In the genomic region with DNA sequence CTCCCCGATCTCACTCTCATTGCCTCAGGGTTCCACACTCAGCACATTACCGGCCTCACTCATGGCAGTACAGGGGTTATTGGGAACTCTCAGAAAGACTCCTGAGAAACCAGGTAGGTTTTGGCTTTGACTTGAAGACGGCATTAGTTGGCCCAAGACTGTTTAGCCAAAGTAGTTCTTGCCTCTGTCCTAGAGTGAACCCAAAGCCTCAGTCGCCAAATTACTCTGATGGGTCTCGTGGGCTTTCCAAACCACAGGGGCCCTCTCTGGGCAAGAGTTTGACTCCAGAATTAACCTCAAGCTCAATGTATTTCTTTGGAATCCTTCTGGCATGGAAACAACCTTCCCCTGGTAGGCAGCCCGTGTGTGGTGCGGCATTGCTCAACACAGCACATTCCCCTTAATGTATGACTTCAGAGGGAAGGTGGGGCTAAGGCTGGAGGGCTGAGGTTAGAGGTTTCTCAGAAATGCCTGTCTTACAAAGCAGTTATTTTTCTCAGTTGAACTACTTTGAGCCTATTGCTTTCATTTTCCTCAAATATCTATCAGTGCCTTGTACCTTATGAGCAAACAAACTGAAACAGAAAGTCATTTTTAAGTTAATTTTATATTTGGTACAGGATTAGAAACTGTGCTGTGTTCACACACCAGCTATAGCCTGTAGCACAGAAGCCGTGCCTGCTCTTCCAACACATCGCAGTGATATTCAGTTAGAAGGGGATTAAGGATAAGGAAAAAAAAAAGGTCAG, we compare ENCODE assay signal across 9 cellular contexts.
A peak's percentile ranks its signal among the peaks of the same experiment; 100 is the strongest.
DNase-seq lines count a peak whose midpoint lies in the region; ATAC-seq lines count a peak whose summit lies in the region.
"Had no signal": no experiment of that assay in that cellular context is flagged by ENCODE, and none has a peak within 500 bp of the region (broad histone marks: within the 10 kb centered on the region; RNA-seq: fewer than 3 reads in every experiment).

No MANE protein-coding gene starts in this region.

- peak overlapping the region in 1 of 2 donors; percentile 24 for H3K4me3 ChIP-seq in aorta (ENCODE audit: low read length in 2 of 2)

- peak; percentile 55 for ATAC-seq in aorta (ENCODE audit: low FRiP score)

- H3K27ac ChIP-seq in aorta (ENCODE audit: low read depth in 1 of 2, low read length in 2 of 2): no peak overlapping the region
- H3K27ac ChIP-seq: 22Rv1 had no signal

- in situ Hi-C loops in ACHN (cut with HindIII; ENCODE audit: low pct_ligation_motif_present, low pct_unique_long_range_greater_than_20kb, low sequenced_read_pairs): no loop called here

- no peaks in the 10 kb centered on the region for H3K27me3 ChIP-seq in aorta (ENCODE audit: control insufficient read depth in 1 of 2, insufficient read depth in 2 of 2, low read length in 1 of 2)

- intact Hi-C loops in aorta (cut with DNase I): loop anchor here in 1 of 2 donors (5.0 kb wide), 1 partner anchor 188 kb away; no protein-coding TSS in a partner anchor

- H3K36me3 ChIP-seq in aorta (ENCODE audit: control insufficient read depth in 1 of 2, insufficient read depth in 2 of 2, low read length in 1 of 2): no peaks in the 10 kb centered on the region

- peaks cover 0 to 2% of the 10 kb centered on the region in 2 donors for H3K4me1 ChIP-seq in aorta (ENCODE audit: control insufficient read depth in 1 of 2, insufficient read depth in 2 of 2, low read length in 2 of 2)

- WGBS in aorta, 2 donors: 34 to 40% methylated on average over 9 of the region's 9 CpGs

- DNase-seq in NK-92 treated with Interleukin-12 subunit alpha and Interleukin-12 subunit beta, amount 100 ng/mL, for 24 hours (lab: John Stamatoyannopoulos, UW): peak; percentile 47
- no peak for DNase-seq in NK-92 (lab: John Stamatoyannopoulos, UW; ENCODE audit: unreplicated experiment)
- peak; percentile 93 for DNase-seq in H4 (ENCODE audit: low spot score)
- DNase-seq in LHCN-M2 (ENCODE audit: low read depth): peak; percentile 70
- DNase-seq in dedifferentiated amniotic fluid mesenchymal stem cell (ENCODE audit: extremely low spot score): peak; percentile 85
- peak in 1 of 2 donors; percentile 47 for DNase-seq in aorta
- no peak for DNase-seq in ACHN
- no peak for DNase-seq in anterior cingulate cortex (lab: John Stamatoyannopoulos, UW)

- H3K9me3 ChIP-seq in aorta (ENCODE audit: control insufficient read depth, low read length): no peaks in the 10 kb centered on the region

Comparison
In these comparisons a context has a peak if more than half of its experiments do, and no peak if none do; other contexts are left out.
1. DNase-seq: peak in NK-92 treated with Interleukin-12 subunit alpha and Interleukin-12 subunit beta, amount 100 ng/mL, for 24 hours (single experiment), H4 (single experiment), LHCN-M2 (single experiment) and dedifferentiated amniotic fluid mesenchymal stem cell (single experiment); none in NK-92 (single experiment), ACHN (single experiment) and anterior cingulate cortex (0 of 58).